Comparison of ENCODE assay signal across 1 cellular context in the genomic region with DNA sequence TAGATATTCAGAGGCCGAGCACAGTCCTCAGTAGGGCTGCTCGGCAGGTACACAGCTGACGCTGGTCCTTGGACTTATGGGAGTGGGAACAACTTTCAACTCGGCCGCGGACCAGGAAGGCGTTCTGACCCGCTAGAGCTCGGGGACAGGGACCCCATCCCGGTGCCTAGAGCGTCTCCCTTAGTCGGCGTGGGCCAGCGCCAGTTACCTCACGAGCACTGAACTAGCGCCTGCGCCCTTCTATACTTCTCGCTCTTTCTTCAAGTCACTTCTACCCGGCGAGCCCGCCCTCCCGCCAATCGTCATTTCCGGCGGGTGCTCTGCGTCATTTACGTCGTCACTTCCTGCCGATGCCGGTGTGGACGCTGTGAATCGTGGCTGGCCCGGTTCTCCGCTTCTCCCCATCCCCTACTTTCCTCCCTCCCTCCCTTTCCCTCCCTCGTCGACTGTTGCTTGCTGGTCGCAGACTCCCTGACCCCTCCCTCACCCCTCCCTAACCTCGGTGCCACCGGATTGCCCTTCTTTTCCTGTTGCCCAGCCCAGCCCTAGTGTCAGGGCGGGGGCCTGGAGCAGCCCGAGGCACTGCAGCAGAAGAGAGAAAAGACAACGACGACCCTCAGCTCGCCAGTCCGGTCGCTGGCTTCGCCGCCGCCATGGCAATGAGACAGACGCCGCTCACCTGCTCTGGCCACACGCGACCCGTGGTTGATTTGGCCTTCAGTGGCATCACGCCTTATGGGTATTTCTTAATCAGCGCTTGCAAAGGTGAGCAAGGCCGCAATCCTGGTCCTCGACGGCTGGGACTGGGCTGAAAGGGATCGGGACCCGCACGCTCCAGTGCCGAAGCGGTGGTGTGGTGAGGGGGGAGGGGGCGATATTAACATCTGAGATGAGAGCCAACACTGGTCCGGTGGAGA.
A peak's percentile ranks its signal among the peaks of the same experiment; 100 is the strongest.
TF ChIP-seq lines count a peak whose summit lies in the region.

A gene with protein sequence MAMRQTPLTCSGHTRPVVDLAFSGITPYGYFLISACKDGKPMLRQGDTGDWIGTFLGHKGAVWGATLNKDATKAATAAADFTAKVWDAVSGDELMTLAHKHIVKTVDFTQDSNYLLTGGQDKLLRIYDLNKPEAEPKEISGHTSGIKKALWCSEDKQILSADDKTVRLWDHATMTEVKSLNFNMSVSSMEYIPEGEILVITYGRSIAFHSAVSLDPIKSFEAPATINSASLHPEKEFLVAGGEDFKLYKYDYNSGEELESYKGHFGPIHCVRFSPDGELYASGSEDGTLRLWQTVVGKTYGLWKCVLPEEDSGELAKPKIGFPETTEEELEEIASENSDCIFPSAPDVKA (plus strand): TSS at position 333 of the 917 bp plus-strand sequence. CDS start 321 bp downstream, at position 654.

TF ChIP-seq in HepG2, 621 proteins besides CTCF, POLR2A, EP300 and RAD21 (continued from another document and continues in another):
- peak; percentile 82 for TF ChIP-seq RNF2 (conservative IDR thresholded peaks at IDR 0.05; ENCODE audit: low read depth)
- TF ChIP-seq RFX5 (IDR thresholded peaks at IDR 0.05; ENCODE audit: low read depth, low read length), result peak; percentile 29; the same call in 1 of the 2 replicates
- TF ChIP-seq HOXD1 (CRISPR knock-in tag; IDR thresholded peaks at IDR 0.05), result peak; percentile 80; the same call in 1 of the 2 replicates
- no peak for TF ChIP-seq ETS1 (CRISPR knock-in tag; IDR thresholded peaks at IDR 0.05)
- peak; percentile 70 for TF ChIP-seq TOPORS (CRISPR knock-in tag; IDR thresholded peaks at IDR 0.05)
- TF ChIP-seq, protein P1, sequence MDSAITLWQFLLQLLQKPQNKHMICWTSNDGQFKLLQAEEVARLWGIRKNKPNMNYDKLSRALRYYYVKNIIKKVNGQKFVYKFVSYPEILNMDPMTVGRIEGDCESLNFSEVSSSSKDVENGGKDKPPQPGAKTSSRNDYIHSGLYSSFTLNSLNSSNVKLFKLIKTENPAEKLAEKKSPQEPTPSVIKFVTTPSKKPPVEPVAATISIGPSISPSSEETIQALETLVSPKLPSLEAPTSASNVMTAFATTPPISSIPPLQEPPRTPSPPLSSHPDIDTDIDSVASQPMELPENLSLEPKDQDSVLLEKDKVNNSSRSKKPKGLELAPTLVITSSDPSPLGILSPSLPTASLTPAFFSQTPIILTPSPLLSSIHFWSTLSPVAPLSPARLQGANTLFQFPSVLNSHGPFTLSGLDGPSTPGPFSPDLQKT (CRISPR knock-in tag; IDR thresholded peaks at IDR 0.05; ENCODE audit: borderline replicate concordance), result 0 out of 2 replicates have a peak, but pooled peaks have one; percentile 16
- peak; percentile 60 for TF ChIP-seq GFI1 (CRISPR knock-in tag; IDR thresholded peaks at IDR 0.05; ENCODE audit: borderline replicate concordance)
- TF ChIP-seq ZNF570 (CRISPR knock-in tag; IDR thresholded peaks at IDR 0.05; ENCODE audit: borderline replicate concordance), result peak; percentile 83; the same call in 1 of the 2 replicates
- no peak for TF ChIP-seq PBX2 (CRISPR knock-in tag; IDR thresholded peaks at IDR 0.05)
- peak; percentile 41; the same call in 1 of the 2 replicates for TF ChIP-seq ZBTB7A (CRISPR knock-in tag; IDR thresholded peaks at IDR 0.05)
- peak; percentile 45; the same call in 1 of the 2 replicates for TF ChIP-seq FOXK2 (IDR thresholded peaks at IDR 0.05)
- TF ChIP-seq SMYD3 (CRISPR knock-in tag; IDR thresholded peaks at IDR 0.05), result no peak
- peak; percentile 88; the same call in 1 of the 2 replicates for TF ChIP-seq ZNF891 (CRISPR knock-in tag; IDR thresholded peaks at IDR 0.05)
- TF ChIP-seq KLF16 (CRISPR knock-in tag; IDR thresholded peaks at IDR 0.05), result peak in 1 of 2 experiments; percentile 52; a peak in 1 of 4 replicates
- TF ChIP-seq, protein P2, sequence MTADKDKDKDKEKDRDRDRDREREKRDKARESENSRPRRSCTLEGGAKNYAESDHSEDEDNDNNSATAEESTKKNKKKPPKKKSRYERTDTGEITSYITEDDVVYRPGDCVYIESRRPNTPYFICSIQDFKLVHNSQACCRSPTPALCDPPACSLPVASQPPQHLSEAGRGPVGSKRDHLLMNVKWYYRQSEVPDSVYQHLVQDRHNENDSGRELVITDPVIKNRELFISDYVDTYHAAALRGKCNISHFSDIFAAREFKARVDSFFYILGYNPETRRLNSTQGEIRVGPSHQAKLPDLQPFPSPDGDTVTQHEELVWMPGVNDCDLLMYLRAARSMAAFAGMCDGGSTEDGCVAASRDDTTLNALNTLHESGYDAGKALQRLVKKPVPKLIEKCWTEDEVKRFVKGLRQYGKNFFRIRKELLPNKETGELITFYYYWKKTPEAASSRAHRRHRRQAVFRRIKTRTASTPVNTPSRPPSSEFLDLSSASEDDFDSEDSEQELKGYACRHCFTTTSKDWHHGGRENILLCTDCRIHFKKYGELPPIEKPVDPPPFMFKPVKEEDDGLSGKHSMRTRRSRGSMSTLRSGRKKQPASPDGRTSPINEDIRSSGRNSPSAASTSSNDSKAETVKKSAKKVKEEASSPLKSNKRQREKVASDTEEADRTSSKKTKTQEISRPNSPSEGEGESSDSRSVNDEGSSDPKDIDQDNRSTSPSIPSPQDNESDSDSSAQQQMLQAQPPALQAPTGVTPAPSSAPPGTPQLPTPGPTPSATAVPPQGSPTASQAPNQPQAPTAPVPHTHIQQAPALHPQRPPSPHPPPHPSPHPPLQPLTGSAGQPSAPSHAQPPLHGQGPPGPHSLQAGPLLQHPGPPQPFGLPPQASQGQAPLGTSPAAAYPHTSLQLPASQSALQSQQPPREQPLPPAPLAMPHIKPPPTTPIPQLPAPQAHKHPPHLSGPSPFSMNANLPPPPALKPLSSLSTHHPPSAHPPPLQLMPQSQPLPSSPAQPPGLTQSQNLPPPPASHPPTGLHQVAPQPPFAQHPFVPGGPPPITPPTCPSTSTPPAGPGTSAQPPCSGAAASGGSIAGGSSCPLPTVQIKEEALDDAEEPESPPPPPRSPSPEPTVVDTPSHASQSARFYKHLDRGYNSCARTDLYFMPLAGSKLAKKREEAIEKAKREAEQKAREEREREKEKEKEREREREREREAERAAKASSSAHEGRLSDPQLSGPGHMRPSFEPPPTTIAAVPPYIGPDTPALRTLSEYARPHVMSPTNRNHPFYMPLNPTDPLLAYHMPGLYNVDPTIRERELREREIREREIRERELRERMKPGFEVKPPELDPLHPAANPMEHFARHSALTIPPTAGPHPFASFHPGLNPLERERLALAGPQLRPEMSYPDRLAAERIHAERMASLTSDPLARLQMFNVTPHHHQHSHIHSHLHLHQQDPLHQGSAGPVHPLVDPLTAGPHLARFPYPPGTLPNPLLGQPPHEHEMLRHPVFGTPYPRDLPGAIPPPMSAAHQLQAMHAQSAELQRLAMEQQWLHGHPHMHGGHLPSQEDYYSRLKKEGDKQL (CRISPR knock-in tag; IDR thresholded peaks at IDR 0.05; ENCODE audit: low read depth), result no peak
- peak; percentile 60; the same call in 1 of the 2 replicates for TF ChIP-seq NKX3-1 (CRISPR knock-in tag; IDR thresholded peaks at IDR 0.05)
- peak; percentile 25; the same call in 1 of the 2 replicates for TF ChIP-seq TSC22D2 (CRISPR knock-in tag; IDR thresholded peaks at IDR 0.05; ENCODE audit: borderline replicate concordance)
- TF ChIP-seq ZNF652 (CRISPR knock-in tag; IDR thresholded peaks at IDR 0.05; ENCODE audit: borderline replicate concordance, low read depth), result 0 out of 2 replicates have a peak, but pooled peaks have one; percentile 13
- no peak for TF ChIP-seq TEAD3 (CRISPR knock-in tag; optimal IDR thresholded peaks at IDR 0.05; ENCODE audit: borderline replicate concordance)
- TF ChIP-seq TOE1 (CRISPR knock-in tag; IDR thresholded peaks at IDR 0.05), result no peak
- TF ChIP-seq FOXA3 (CRISPR knock-in tag; IDR thresholded peaks at IDR 0.05), result no peak; the same call in none of the 2 replicates
- TF ChIP-seq KMT2A (CRISPR knock-in tag; IDR thresholded peaks at IDR 0.05), result peak; percentile 88
- TF ChIP-seq, protein P3, sequence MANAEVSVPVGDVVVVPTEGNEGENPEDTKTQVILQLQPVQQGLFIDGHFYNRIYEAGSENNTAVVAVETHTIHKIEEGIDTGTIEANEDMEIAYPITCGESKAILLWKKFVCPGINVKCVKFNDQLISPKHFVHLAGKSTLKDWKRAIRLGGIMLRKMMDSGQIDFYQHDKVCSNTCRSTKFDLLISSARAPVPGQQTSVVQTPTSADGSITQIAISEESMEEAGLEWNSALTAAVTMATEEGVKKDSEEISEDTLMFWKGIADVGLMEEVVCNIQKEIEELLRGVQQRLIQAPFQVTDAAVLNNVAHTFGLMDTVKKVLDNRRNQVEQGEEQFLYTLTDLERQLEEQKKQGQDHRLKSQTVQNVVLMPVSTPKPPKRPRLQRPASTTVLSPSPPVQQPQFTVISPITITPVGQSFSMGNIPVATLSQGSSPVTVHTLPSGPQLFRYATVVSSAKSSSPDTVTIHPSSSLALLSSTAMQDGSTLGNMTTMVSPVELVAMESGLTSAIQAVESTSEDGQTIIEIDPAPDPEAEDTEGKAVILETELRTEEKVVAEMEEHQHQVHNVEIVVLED (CRISPR knock-in tag; IDR thresholded peaks at IDR 0.05; ENCODE audit: borderline replicate concordance), result peak; percentile 79
- no peak for TF ChIP-seq HNF4G (IDR thresholded peaks at IDR 0.05; ENCODE audit: borderline replicate concordance, low read depth, low read length)
- TF ChIP-seq HNF4G (CRISPR knock-in tag; IDR thresholded peaks at IDR 0.05; ENCODE audit: borderline replicate concordance, low read depth), result no peak; the same call in 1 of the 2 replicates
- TF ChIP-seq ZFP36L2 (CRISPR knock-in tag; IDR thresholded peaks at IDR 0.05), result no peak
- TF ChIP-seq ZNF740 (CRISPR knock-in tag; IDR thresholded peaks at IDR 0.05), result no peak
- peak; percentile 19 for TF ChIP-seq MTA1 (CRISPR knock-in tag; IDR thresholded peaks at IDR 0.05; ENCODE audit: borderline replicate concordance)
- TF ChIP-seq ZNF10 (CRISPR knock-in tag; IDR thresholded peaks at IDR 0.05; ENCODE audit: borderline replicate concordance, low read depth), result no peak
- no peak for TF ChIP-seq IKZF1 (IDR thresholded peaks at IDR 0.05)
- TF ChIP-seq ZHX1 (CRISPR knock-in tag; IDR thresholded peaks at IDR 0.05; ENCODE audit: low read depth), result peak; percentile 95
- no peak for TF ChIP-seq TAF15 (IDR thresholded peaks at IDR 0.05; ENCODE audit: low read depth, low read length, poor library complexity, severe bottlenecking)
- TF ChIP-seq NBN (conservative IDR thresholded peaks at IDR 0.05), result no peak
- TF ChIP-seq ATF7 (IDR thresholded peaks at IDR 0.05), result no peak
- TF ChIP-seq ATF7 (CRISPR knock-in tag; IDR thresholded peaks at IDR 0.05), result no peak; the same call in 1 of the 2 replicates
- peak in 1 of 2 experiments; percentile 49; a peak in 1 of 4 replicates for TF ChIP-seq REST (IDR thresholded peaks at IDR 0.05; ENCODE audit: borderline replicate concordance in 1 of 2, low read depth in 1 of 2, low read length in 2 of 2)
